Comparison of ENCODE assay signal across 20 cellular contexts in the genomic region with DNA sequence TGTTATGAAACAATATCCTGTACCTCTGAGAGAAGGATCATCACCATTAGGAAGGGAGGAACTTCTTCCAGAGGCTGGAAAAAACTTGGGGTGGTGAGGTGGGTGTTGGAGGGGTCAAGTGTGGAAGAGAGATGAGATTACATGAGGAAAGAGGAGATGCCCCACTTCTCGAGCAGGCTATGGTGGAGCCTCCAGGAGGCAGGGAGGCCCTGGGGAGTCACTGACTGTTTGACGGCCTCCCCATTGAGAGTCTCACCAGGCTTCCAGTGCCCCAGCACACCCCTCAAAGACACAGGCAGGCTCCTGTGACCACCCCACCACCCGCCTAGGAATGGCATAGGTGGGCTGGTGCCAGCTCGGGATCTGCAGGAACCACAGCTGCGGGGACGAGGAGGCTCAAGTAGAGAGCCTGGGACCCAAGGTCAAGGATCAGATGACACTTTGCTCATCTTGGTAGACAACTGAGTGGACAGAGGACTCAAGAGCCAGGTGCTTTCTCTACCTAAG.
DNase-seq lines count a peak whose midpoint lies in the region; ATAC-seq and TF ChIP-seq lines count a peak whose summit lies in the region.
"Had no signal": no experiment of that assay in that cellular context is flagged by ENCODE, and none has a peak within 500 bp of the region (broad histone marks: within the 10 kb centered on the region; RNA-seq: fewer than 3 reads in every experiment).

No MANE protein-coding gene starts in this region.

- H3K27ac Mint-ChIP-seq in natural killer cell treated with Interleukin-12 subunit alpha and Interleukin-12 subunit beta and Interleukin-15 and Interleukin-18, amount 100 ng/mL, for 72 hours: no peak overlapping the region
- H3K27ac Mint-ChIP-seq in natural killer cell: no peak overlapping the region
- H3K27ac Mint-ChIP-seq in osteocyte (ENCODE audit: unreplicated experiment): no peak overlapping the region
- H3K27ac Mint-ChIP-seq: B cell; CD4-positive, CD25-positive, alpha-beta regulatory T cell; CD8-positive, alpha-beta T cell; HFFc6 had no signal

- no peaks in the 10 kb centered on the region for H3K36me3 Mint-ChIP-seq in natural killer cell treated with Interleukin-12 subunit alpha and Interleukin-12 subunit beta and Interleukin-15 and Interleukin-18, amount 100 ng/mL, for 72 hours
- H3K36me3 Mint-ChIP-seq in natural killer cell: no peaks in the 10 kb centered on the region
- H3K36me3 Mint-ChIP-seq in osteocyte (ENCODE audit: unreplicated experiment): no peaks in the 10 kb centered on the region
- H3K36me3 Mint-ChIP-seq: CD4-positive, CD25-positive, alpha-beta regulatory T cell; CD8-positive, alpha-beta T cell had no signal

- no peak overlapping the region for H3K4me3 Mint-ChIP-seq in natural killer cell treated with Interleukin-12 subunit alpha and Interleukin-12 subunit beta and Interleukin-15 and Interleukin-18, amount 100 ng/mL, for 72 hours
- H3K4me3 Mint-ChIP-seq in natural killer cell (no peak overlapping the region), osteocyte (ENCODE audit: unreplicated experiment) (no peak overlapping the region)
- H3K4me3 Mint-ChIP-seq: B cell; CD4-positive, CD25-positive, alpha-beta regulatory T cell; CD8-positive, alpha-beta T cell; HFFc6 had no signal

- TF ChIP-seq EP300 in esophagus muscularis mucosa (IDR thresholded peaks at IDR 0.05): no peak

- H3K9me3 ChIP-seq in esophagus muscularis mucosa: no peaks in the 10 kb centered on the region
- H3K9me3 ChIP-seq: BLaER1, Caco-2, HAP-1 had no signal

- H3K4me3 ChIP-seq in esophagus muscularis mucosa: no peak overlapping the region
- H3K4me3 ChIP-seq: BLaER1, HAP-1 had no signal

- no peaks in the 10 kb centered on the region for H3K4me1 Mint-ChIP-seq in natural killer cell treated with Interleukin-12 subunit alpha and Interleukin-12 subunit beta and Interleukin-15 and Interleukin-18, amount 100 ng/mL, for 72 hours (ENCODE audit: low read depth in 2 of 2)
- peaks cover 0 to 4% of the 10 kb centered on the region in 2 donors for H3K4me1 Mint-ChIP-seq in natural killer cell
- H3K4me1 Mint-ChIP-seq in osteocyte (ENCODE audit: unreplicated experiment): peaks cover 9% of the 10 kb centered on the region
- H3K4me1 Mint-ChIP-seq: B cell had no signal

- peak; percentile 36 for ATAC-seq in natural killer cell treated with Interleukin-12 subunit alpha and Interleukin-12 subunit beta and Interleukin-15 and Interleukin-18, amount 100 ng/mL, for 72 hours
- no peak for ATAC-seq in natural killer cell
- ATAC-seq: CD8-positive, alpha-beta T cell had no signal

- no peaks in the 10 kb centered on the region for H3K27me3 ChIP-seq in esophagus muscularis mucosa
- H3K27me3 ChIP-seq: BLaER1 had no signal

- H3K9me3 Mint-ChIP-seq in natural killer cell treated with Interleukin-12 subunit alpha and Interleukin-12 subunit beta and Interleukin-15 and Interleukin-18, amount 100 ng/mL, for 72 hours: no peaks in the 10 kb centered on the region
- H3K9me3 Mint-ChIP-seq in natural killer cell (no peaks in the 10 kb centered on the region), osteocyte (ENCODE audit: unreplicated experiment) (no peaks in the 10 kb centered on the region)
- H3K9me3 Mint-ChIP-seq: CD4-positive, CD25-positive, alpha-beta regulatory T cell; CD8-positive, alpha-beta T cell; HFFc6 had no signal

- no peak for TF ChIP-seq CTCF in natural killer cell (IDR thresholded peaks at IDR 0.05)
- no peak for TF ChIP-seq CTCF in esophagus muscularis mucosa (IDR thresholded peaks at IDR 0.05)
- TF ChIP-seq CTCF in osteocyte (IDR thresholded peaks at IDR 0.05): no peak

- H3K27ac ChIP-seq in esophagus muscularis mucosa (replicated peaks in 1 of 4): no peak overlapping the region
- H3K27ac ChIP-seq: 22Rv1, BLaER1, C4-2B had no signal

- H3K4me1 ChIP-seq in esophagus muscularis mucosa: no peaks in the 10 kb centered on the region
- H3K4me1 ChIP-seq: Caco-2, HAP-1 had no signal

- WGBS in esophagus muscularis mucosa: 95% methylated on average over 4 of the region's 6 CpGs

- intact Hi-C loops in natural killer cell (cut with micrococcal nuclease): no loop called here
- intact Hi-C loops in esophagus muscularis mucosa (cut with DNase I): no loop called here

- TF ChIP-seq POLR2A in esophagus muscularis mucosa (IDR thresholded peaks at IDR 0.05; ENCODE audit: low read depth): no peak

- H3K27me3 Mint-ChIP-seq in natural killer cell treated with Interleukin-12 subunit alpha and Interleukin-12 subunit beta and Interleukin-15 and Interleukin-18, amount 100 ng/mL, for 72 hours: peaks cover 0 to 1% of the 10 kb centered on the region in 2 donors
- peaks cover 0 to under 1% of the 10 kb centered on the region in 2 donors for H3K27me3 Mint-ChIP-seq in natural killer cell (ENCODE audit: low read depth in 2 of 2)
- peaks cover 16% of the 10 kb centered on the region for H3K27me3 Mint-ChIP-seq in osteocyte (ENCODE audit: unreplicated experiment)
- H3K27me3 Mint-ChIP-seq: B cell had no signal

- no peak for DNase-seq in natural killer cell treated with Interleukin-12 subunit alpha and Interleukin-12 subunit beta and Interleukin-15 and Interleukin-18, amount 100 ng/mL, for 72 hours (ENCODE audit: low spot score)
- no peak for DNase-seq in natural killer cell
- DNase-seq in esophagus muscularis mucosa (ENCODE audit: extremely low spot score): peak; percentile 84
- peak; percentile 73 for DNase-seq in osteocyte (ENCODE audit: extremely low spot score, unreplicated experiment)
- DNase-seq in OCI-M1 (lab: John Stamatoyannopoulos, UW): no peak
- no peak for DNase-seq in NCI-H2107 treated with DMSO at 0.1 percent for 48 hours (lab: John Stamatoyannopoulos, UW; ENCODE audit: unreplicated experiment)
- DNase-seq in Kasumi-1 (lab: John Stamatoyannopoulos, UW): no peak
- no peak for DNase-seq in NCI-H82 treated with DMSO at 0.1 percent for 48 hours (lab: John Stamatoyannopoulos, UW; ENCODE audit: unreplicated experiment)
- DNase-seq: Caco-2; CD4-positive, CD25-positive, alpha-beta regulatory T cell; CD8-positive, alpha-beta T cell; DMS153; DND-41; GOT3; HFFc6 had no signal

- H3K36me3 ChIP-seq in esophagus muscularis mucosa: no peaks in the 10 kb centered on the region
- H3K36me3 ChIP-seq: BLaER1, HAP-1 had no signal

Comparison
In these comparisons a context has a peak if more than half of its experiments do, and no peak if none do; other contexts are left out.
1. ATAC-seq: peak in natural killer cell treated with Interleukin-12 subunit alpha and Interleukin-12 subunit beta and Interleukin-15 and Interleukin-18, amount 100 ng/mL, for 72 hours (2 of 2); none in natural killer cell (0 of 3).
2. DNase-seq: peak in esophagus muscularis mucosa (single experiment) and osteocyte (single experiment); none in natural killer cell treated with Interleukin-12 subunit alpha and Interleukin-12 subunit beta and Interleukin-15 and Interleukin-18, amount 100 ng/mL, for 72 hours (single experiment), natural killer cell (single experiment), OCI-M1 (single experiment), NCI-H2107 treated with DMSO at 0.1 percent for 48 hours (single experiment), Kasumi-1 (0 of 2) and NCI-H82 treated with DMSO at 0.1 percent for 48 hours (single experiment).